1 cellular context compared by ENCODE assay signal in the genomic region with DNA sequence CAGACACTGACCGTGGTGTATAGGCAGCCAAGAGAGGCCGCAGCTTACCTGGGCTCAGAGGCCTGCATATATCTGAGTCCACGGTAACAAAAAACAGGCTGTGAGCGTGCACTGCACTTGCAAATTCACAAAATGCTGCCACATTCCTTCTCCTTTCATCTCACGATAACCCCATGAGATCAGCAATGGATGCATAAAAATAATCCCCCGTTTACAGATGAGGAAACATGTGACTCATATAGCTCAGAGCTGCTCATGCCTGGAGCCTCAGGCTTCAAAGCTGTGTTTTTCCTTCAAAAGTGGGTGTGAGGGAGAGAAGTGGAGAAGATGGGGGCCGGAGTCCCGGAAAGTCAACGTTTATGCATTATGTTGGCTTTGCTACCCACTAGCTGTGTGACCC.
TF ChIP-seq lines count a peak whose summit lies in the region.

No MANE protein-coding gene starts in this region.

TF ChIP-seq in SK-N-SH, 30 proteins besides CTCF, POLR2A, EP300 and RAD21:
- TF ChIP-seq, protein P1, sequence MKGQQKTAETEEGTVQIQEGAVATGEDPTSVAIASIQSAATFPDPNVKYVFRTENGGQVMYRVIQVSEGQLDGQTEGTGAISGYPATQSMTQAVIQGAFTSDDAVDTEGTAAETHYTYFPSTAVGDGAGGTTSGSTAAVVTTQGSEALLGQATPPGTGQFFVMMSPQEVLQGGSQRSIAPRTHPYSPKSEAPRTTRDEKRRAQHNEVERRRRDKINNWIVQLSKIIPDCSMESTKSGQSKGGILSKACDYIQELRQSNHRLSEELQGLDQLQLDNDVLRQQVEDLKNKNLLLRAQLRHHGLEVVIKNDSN (IDR thresholded peaks at IDR 0.05; ENCODE audit: borderline replicate concordance, low read depth), result no peak
- TF ChIP-seq, protein P2, sequence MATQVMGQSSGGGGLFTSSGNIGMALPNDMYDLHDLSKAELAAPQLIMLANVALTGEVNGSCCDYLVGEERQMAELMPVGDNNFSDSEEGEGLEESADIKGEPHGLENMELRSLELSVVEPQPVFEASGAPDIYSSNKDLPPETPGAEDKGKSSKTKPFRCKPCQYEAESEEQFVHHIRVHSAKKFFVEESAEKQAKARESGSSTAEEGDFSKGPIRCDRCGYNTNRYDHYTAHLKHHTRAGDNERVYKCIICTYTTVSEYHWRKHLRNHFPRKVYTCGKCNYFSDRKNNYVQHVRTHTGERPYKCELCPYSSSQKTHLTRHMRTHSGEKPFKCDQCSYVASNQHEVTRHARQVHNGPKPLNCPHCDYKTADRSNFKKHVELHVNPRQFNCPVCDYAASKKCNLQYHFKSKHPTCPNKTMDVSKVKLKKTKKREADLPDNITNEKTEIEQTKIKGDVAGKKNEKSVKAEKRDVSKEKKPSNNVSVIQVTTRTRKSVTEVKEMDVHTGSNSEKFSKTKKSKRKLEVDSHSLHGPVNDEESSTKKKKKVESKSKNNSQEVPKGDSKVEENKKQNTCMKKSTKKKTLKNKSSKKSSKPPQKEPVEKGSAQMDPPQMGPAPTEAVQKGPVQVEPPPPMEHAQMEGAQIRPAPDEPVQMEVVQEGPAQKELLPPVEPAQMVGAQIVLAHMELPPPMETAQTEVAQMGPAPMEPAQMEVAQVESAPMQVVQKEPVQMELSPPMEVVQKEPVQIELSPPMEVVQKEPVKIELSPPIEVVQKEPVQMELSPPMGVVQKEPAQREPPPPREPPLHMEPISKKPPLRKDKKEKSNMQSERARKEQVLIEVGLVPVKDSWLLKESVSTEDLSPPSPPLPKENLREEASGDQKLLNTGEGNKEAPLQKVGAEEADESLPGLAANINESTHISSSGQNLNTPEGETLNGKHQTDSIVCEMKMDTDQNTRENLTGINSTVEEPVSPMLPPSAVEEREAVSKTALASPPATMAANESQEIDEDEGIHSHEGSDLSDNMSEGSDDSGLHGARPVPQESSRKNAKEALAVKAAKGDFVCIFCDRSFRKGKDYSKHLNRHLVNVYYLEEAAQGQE (IDR thresholded peaks at IDR 0.05; ENCODE audit: low read depth, low read length), result no peak
- no peak for TF ChIP-seq NRF1 (IDR thresholded peaks at IDR 0.05; ENCODE audit: low read depth, low read length)
- peak; percentile 13; the same call in 1 of the 2 replicates for TF ChIP-seq FOSL2 (IDR thresholded peaks at IDR 0.05; ENCODE audit: borderline replicate concordance, low read depth)
- no peak for TF ChIP-seq SMC3 (IDR thresholded peaks at IDR 0.05; ENCODE audit: low read depth, low read length)
- TF ChIP-seq, protein P3, sequence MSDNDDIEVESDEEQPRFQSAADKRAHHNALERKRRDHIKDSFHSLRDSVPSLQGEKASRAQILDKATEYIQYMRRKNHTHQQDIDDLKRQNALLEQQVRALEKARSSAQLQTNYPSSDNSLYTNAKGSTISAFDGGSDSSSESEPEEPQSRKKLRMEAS (IDR thresholded peaks at IDR 0.05; ENCODE audit: low read depth), result peak; percentile 57; the same call in 1 of the 2 replicates
- no peak for TF ChIP-seq RCOR1 (IDR thresholded peaks at IDR 0.05; ENCODE audit: low read length)
- no peak for TF ChIP-seq GATA2 (CRISPR knock-in tag; IDR thresholded peaks at IDR 0.05)
- TF ChIP-seq CHD2 (IDR thresholded peaks at IDR 0.05; ENCODE audit: low read length, partially characterized antibody), result no peak
- TF ChIP-seq TAF1 (IDR thresholded peaks at IDR 0.05; ENCODE audit: borderline replicate concordance, low read depth, low read length), result no peak
- no peak for TF ChIP-seq RXRA (IDR thresholded peaks at IDR 0.05; ENCODE audit: borderline replicate concordance, low read depth)
- no peak for TF ChIP-seq FOXM1 (IDR thresholded peaks at IDR 0.05; ENCODE audit: low read depth)
- no peak for TF ChIP-seq FOXJ3 (CRISPR knock-in tag; IDR thresholded peaks at IDR 0.05)
- TF ChIP-seq SIN3A (IDR thresholded peaks at IDR 0.05; ENCODE audit: borderline replicate concordance, low read depth, low read length), result no peak
- TF ChIP-seq RFX5 (IDR thresholded peaks at IDR 0.05; ENCODE audit: low read length), result no peak
